1 cellular context compared by ENCODE assay signal in genomic region chr14:68569970-68570409, GRCh38.
TF ChIP-seq lines count a peak whose summit lies in the region.

No MANE protein-coding gene starts in this region.

TF ChIP-seq in HepG2, 621 proteins besides CTCF, POLR2A, EP300 and RAD21 (continued from another document and continues in another):
- TF ChIP-seq KIAA2018 (CRISPR knock-in tag; IDR thresholded peaks at IDR 0.05; ENCODE audit: borderline replicate concordance) (no peak), ZNF639 (CRISPR knock-in tag; conservative IDR thresholded peaks at IDR 0.05) (no peak), FOXP4 (CRISPR knock-in tag; IDR thresholded peaks at IDR 0.05) (peak; percentile 56; the same call in 1 of the 2 replicates), BCL3 (CRISPR knock-in tag; IDR thresholded peaks at IDR 0.05) (no peak), TEF (CRISPR knock-in tag; IDR thresholded peaks at IDR 0.05) (no peak), ONECUT2 (CRISPR knock-in tag; IDR thresholded peaks at IDR 0.05) (no peak), ZNF260 (CRISPR knock-in tag; IDR thresholded peaks at IDR 0.05; ENCODE audit: borderline replicate concordance, low read depth) (no peak), ZNF558 (CRISPR knock-in tag; IDR thresholded peaks at IDR 0.05; ENCODE audit: borderline replicate concordance) (no peak), ZZZ3 (CRISPR knock-in tag; IDR thresholded peaks at IDR 0.05; ENCODE audit: borderline replicate concordance) (no peak), ZNF746 (CRISPR knock-in tag; IDR thresholded peaks at IDR 0.05) (no peak), ZBTB10 (CRISPR knock-in tag; IDR thresholded peaks at IDR 0.05; ENCODE audit: borderline replicate concordance) (no peak), HNF1A (IDR thresholded peaks at IDR 0.05; ENCODE audit: low read depth) (no peak), HNF1A (CRISPR knock-in tag; IDR thresholded peaks at IDR 0.05; ENCODE audit: borderline replicate concordance) (no peak), FOXA3 (CRISPR knock-in tag; IDR thresholded peaks at IDR 0.05) (peak; percentile 79), ZNF878 (CRISPR knock-in tag; IDR thresholded peaks at IDR 0.05) (no peak), REXO4 (CRISPR knock-in tag; IDR thresholded peaks at IDR 0.05; ENCODE audit: borderline replicate concordance) (no peak), ZNF264 (CRISPR knock-in tag; IDR thresholded peaks at IDR 0.05) (no peak), GZF1 (CRISPR knock-in tag; IDR thresholded peaks at IDR 0.05) (no peak), ZBTB44 (CRISPR knock-in tag; IDR thresholded peaks at IDR 0.05) (no peak), HIC2 (CRISPR knock-in tag; IDR thresholded peaks at IDR 0.05; ENCODE audit: low read depth) (peak; percentile 63; the same call in 1 of the 2 replicates), SALL1 (CRISPR knock-in tag; IDR thresholded peaks at IDR 0.05) (peak; percentile 25; the same call in 1 of the 2 replicates), ZFP82 (CRISPR knock-in tag; IDR thresholded peaks at IDR 0.05; ENCODE audit: borderline replicate concordance) (no peak), TERF1 (CRISPR knock-in tag; IDR thresholded peaks at IDR 0.05) (no peak), HOXA7 (CRISPR knock-in tag; IDR thresholded peaks at IDR 0.05) (no peak), SOX6 (IDR thresholded peaks at IDR 0.05) (no peak), SOX6 (CRISPR knock-in tag; IDR thresholded peaks at IDR 0.05) (peak; percentile 70)
